Comparison of ENCODE assay signal across 1 cellular context in the genomic region with DNA sequence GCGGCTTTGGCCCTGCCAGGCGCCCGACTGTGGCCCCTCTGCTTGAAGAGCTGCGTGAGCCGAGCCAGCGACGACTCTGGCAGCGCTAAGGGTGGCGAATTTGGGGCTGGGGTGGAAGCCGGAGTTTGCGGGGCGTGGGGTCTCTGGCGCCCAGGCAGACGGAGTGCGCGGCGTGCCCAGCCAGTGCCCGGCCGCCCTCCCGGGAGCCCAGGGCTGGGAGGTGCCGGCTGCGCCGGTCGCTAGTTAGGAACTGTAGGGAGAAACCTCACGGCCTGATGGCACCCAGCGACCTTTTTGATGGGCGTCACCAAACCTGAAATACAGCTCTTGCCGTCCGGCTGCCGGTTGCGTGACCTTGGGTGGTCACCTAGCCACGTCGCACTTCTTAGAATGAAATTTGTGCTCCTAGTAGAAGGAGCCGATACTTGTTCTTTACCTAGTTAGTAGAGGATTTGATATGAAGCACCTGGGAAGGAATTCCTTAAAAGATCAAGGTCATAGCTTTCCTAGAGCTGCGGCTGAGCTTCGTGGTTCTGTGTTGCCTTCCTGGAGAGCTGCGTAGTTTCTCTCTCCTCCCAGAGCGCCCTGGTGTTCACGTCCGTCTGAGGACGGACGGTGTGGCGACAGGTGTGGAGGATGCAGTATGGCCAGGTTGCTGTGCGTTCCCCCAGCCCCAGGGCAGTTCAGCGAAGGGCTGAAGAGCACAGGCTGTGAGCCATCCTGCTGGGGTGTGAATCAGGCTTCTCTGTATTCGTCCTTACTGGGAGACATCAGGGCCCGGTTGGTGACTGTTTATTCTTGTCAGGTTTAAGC.
TF ChIP-seq lines count a peak whose summit lies in the region.

No MANE protein-coding gene starts in this region.

TF ChIP-seq in A549, 52 proteins besides CTCF, POLR2A, EP300 and RAD21 (continued from another document):
- TF ChIP-seq, protein P1, sequence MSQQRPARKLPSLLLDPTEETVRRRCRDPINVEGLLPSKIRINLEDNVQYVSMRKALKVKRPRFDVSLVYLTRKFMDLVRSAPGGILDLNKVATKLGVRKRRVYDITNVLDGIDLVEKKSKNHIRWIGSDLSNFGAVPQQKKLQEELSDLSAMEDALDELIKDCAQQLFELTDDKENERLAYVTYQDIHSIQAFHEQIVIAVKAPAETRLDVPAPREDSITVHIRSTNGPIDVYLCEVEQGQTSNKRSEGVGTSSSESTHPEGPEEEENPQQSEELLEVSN (IDR thresholded peaks at IDR 0.05; ENCODE audit: borderline replicate concordance, low read depth), result no peak
- TF ChIP-seq KDM1A (IDR thresholded peaks at IDR 0.05; ENCODE audit: low read depth), result no peak
- TF ChIP-seq, protein P2, sequence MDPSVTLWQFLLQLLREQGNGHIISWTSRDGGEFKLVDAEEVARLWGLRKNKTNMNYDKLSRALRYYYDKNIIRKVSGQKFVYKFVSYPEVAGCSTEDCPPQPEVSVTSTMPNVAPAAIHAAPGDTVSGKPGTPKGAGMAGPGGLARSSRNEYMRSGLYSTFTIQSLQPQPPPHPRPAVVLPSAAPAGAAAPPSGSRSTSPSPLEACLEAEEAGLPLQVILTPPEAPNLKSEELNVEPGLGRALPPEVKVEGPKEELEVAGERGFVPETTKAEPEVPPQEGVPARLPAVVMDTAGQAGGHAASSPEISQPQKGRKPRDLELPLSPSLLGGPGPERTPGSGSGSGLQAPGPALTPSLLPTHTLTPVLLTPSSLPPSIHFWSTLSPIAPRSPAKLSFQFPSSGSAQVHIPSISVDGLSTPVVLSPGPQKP (IDR thresholded peaks at IDR 0.05; ENCODE audit: low read depth, low read length), result no peak
